In genomic region chr12:96121271-96121711, GRCh38 we compare ENCODE assay signal across 1 cellular context.
TF ChIP-seq lines count a peak whose summit lies in the region.

No MANE protein-coding gene starts in this region.

TF ChIP-seq in WTC11, 78 proteins besides CTCF, POLR2A, EP300 and RAD21 (continued from another document):
- TF ChIP-seq PRDM15 (CRISPR knock-in tag; IDR thresholded peaks at IDR 0.05): no peak
- TF ChIP-seq SMAD4 (CRISPR knock-in tag; IDR thresholded peaks at IDR 0.05): no peak
- no peak for TF ChIP-seq FOXP4 (CRISPR knock-in tag; IDR thresholded peaks at IDR 0.05)
TF ChIP-seq in WTC11: peak in this region for 0.
